11 cellular contexts compared by ENCODE assay signal in genomic region chr16:10938844-10939648, GRCh38. TPM values are rescaled to one million over a fixed set of nuclear protein-coding genes. Genes with fewer than 3 reads are reported as not detected.
A peak's percentile ranks its signal among the peaks of the same experiment; 100 is the strongest.
DNase-seq lines count a peak whose midpoint lies in the region; ATAC-seq, FAIRE-seq and TF ChIP-seq lines count a peak whose summit lies in the region.
"Had no signal": no experiment of that assay in that cellular context is flagged by ENCODE, and none has a peak within 500 bp of the region (broad histone marks: within the 10 kb centered on the region; RNA-seq: fewer than 3 reads in every experiment).

No MANE protein-coding gene starts in this region.

- no peak for TF ChIP-seq EP300 in GM12878 (IDR thresholded peaks at IDR 0.05; ENCODE audit: borderline replicate concordance in 1 of 2, control insufficient read depth in 1 of 2, low read depth in 2 of 2, low read length in 2 of 2)

- H3K27me3 ChIP-seq in right cardiac atrium (ENCODE audit: control insufficient read depth, insufficient read depth) (no peaks in the 10 kb centered on the region), GM12878 (replicated peaks in 1 of 2; ENCODE audit: control insufficient read depth in 2 of 2, insufficient read depth in 2 of 2, low read length in 1 of 2) (no peaks in the 10 kb centered on the region), mucosa of rectum (ENCODE audit: control insufficient read depth in 2 of 2, insufficient read depth in 2 of 2, low read length in 2 of 2) (no peaks in the 10 kb centered on the region)

- H3K9me3 ChIP-seq in right cardiac atrium (ENCODE audit: control insufficient read depth, low read length) = no peaks in the 10 kb centered on the region
- H3K9me3 ChIP-seq in GM12878 (replicated peaks; ENCODE audit: control insufficient read depth, insufficient read depth, low read length) = no peaks in the 10 kb centered on the region
- H3K9me3 ChIP-seq in mucosa of rectum (ENCODE audit: control insufficient read depth in 2 of 2, low read length in 2 of 2) = no peaks in the 10 kb centered on the region

- H3K27ac ChIP-seq in right cardiac atrium (ENCODE audit: low read length) (peak overlapping the region; percentile 4), GM12878 (ENCODE audit: control insufficient read depth, insufficient read depth) (peak overlapping the region; percentile 23), mucosa of rectum (ENCODE audit: low read depth in 2 of 2, low read length in 2 of 2) (peak overlapping the region; percentile 2 to 41)

- no peak for ATAC-seq in right cardiac atrium
- no peak for ATAC-seq in GM12878
- ATAC-seq in HG03095 (IDR thresholded peaks at IDR 0.05; ENCODE audit: unreplicated experiment) = no peak

- no peaks in the 10 kb centered on the region; the same call in none of the 2 replicates for H4K20me1 ChIP-seq in GM12878 (ENCODE audit: control insufficient read depth, insufficient read depth)

- CTCF ChIA-PET in GM12878 (lab: Yijun Ruan, JAX) = interaction anchor here (2.5 to 6.3 kb wide), 5 partner anchors 10 to 424 kb away, joined by 10 to 63 read pairs (median 14); partner anchors contain the start of gene CIITA

- H3K4me3 ChIP-seq in right cardiac atrium (ENCODE audit: low read length) = peak overlapping the region; percentile 65
- H3K4me3 ChIP-seq in GM12878 = peak overlapping the region; percentile 82
- H3K4me3 ChIP-seq in mucosa of rectum (ENCODE audit: low read length in 2 of 2) = peak overlapping the region; percentile 3 to 83

- in situ Hi-C loops in GM12878 (cut with MboI) = no loop called here

- no peak for FAIRE-seq in GM12878 (lab: Jason Lieb, UNC)

- TF ChIP-seq CTCF in GM12878 (IDR thresholded peaks at IDR 0.05 in 2 of 3, conservative IDR thresholded peaks at IDR 0.05 in 1 of 3; ENCODE audit: control insufficient read depth in 2 of 3, extremely low read depth in 1 of 3, insufficient read depth in 1 of 3, low read depth in 3 of 3, low read length in 3 of 3) = no peak

- TF ChIP-seq RAD21 in GM12878 (IDR thresholded peaks at IDR 0.05; ENCODE audit: insufficient read depth, low read depth, low read length) = no peak

- H3K36me3 ChIP-seq in GM12878 (ENCODE audit: control insufficient read depth in 2 of 2, insufficient read depth in 2 of 2, low read length in 1 of 2) (peaks cover 0 to 2% of the 10 kb centered on the region in 2 experiments; a peak in 2 of 4 replicates), mucosa of rectum (ENCODE audit: control insufficient read depth in 2 of 2, insufficient read depth in 2 of 2, low read length in 2 of 2) (no peaks in the 10 kb centered on the region)

- POLR2A ChIA-PET in GM12878 (lab: Charles Lee) = interaction anchor here (0.6 to 3.8 kb wide), 5 partner anchors 11 to 193 kb away, joined by 3 to 24 read pairs (median 15); partner anchors contain the start of gene CIITA

- DNase-seq in right cardiac atrium (no peak), cardiac septum (ENCODE audit: low spot score) (no peak), GM12878 (ENCODE audit: low read depth, low spot score) (no peak), AG08396 (ENCODE audit: low spot score) (no peak), NCI-H1436 treated with DMSO at 0.1 percent for 48 hours (lab: John Stamatoyannopoulos, UW) (no peak), SW480 (ENCODE audit: low spot score) (no peak)
- DNase-seq: activated CD4-positive, alpha-beta T cell treated with anti-CD3 and anti-CD28 coated beads, Interleukin-2, amount 50 U/mL, for 1 hour; DMS53; NCI-H510A treated with DMSO at 0.1 percent for 48 hours had no signal

- H3K9ac ChIP-seq in GM12878 (ENCODE audit: control insufficient read depth, insufficient read depth, low read length) = peak overlapping the region; percentile 90
- peak overlapping the region in 1 of 2 donors; percentile 19 for H3K9ac ChIP-seq in mucosa of rectum (ENCODE audit: low read depth in 1 of 2, low read length in 2 of 2)

- BruUV-seq in GM12878 (replicated peaks; lab: Mats Ljungman, UMichigan) = no TSS peak

- no peak for TF ChIP-seq POLR2A in GM12878 (IDR thresholded peaks at IDR 0.05; ENCODE audit: low read depth, low read length)

- H3K4me1 ChIP-seq in right cardiac atrium (ENCODE audit: control insufficient read depth, insufficient read depth, low read length) (peaks cover 32% of the 10 kb centered on the region), GM12878 (ENCODE audit: control insufficient read depth, insufficient read depth, low read length) (peaks cover 42% of the 10 kb centered on the region), mucosa of rectum (ENCODE audit: control insufficient read depth in 2 of 2, insufficient read depth in 2 of 2, low read length in 2 of 2) (peaks cover 60 to 65% of the 10 kb centered on the region in 2 donors)

- RAD21 ChIA-PET in GM12878 (lab: Charles Lee; ENCODE audit: unreplicated experiment) = interaction anchor here (0.7 to 7.1 kb wide), 6 partner anchors 11 to 424 kb away, joined by 3 to 50 read pairs (median 4); partner anchors contain the start of gene CIITA

- H2AFZ ChIP-seq in GM12878 (ENCODE audit: control insufficient read depth, low read depth, low read length) = no peak overlapping the region

- 42% methylated on average over 6 of the region's 6 CpGs for WGBS in right cardiac atrium
- 81% methylated on average over 6 of the region's 6 CpGs for whole genome bisulfite sequencing in GM12878 (ENCODE audit: insufficient coverage, insufficient replicate concordance, low lambda C conversion rate, missing lambda C conversion rate)

- intact Hi-C loops in right cardiac atrium (cut with DNase I) = no loop called here
- intact Hi-C loops in cardiac septum (cut with DNase I) = no loop called here
- intact Hi-C loops in GM12878 (cut with micrococcal nuclease; ENCODE audit: unreplicated experiment) = loop anchor here (5.0 kb wide), 1 partner anchor 417 kb away; no protein-coding TSS in a partner anchor

- H3K4me2 ChIP-seq in GM12878 (ENCODE audit: control insufficient read depth, insufficient read depth) = peak overlapping the region; percentile 98

- SMC1A ChIA-PET in GM12878 (lab: Charles Lee; ENCODE audit: uncharacterized antibody, unreplicated experiment) = interaction anchor here (0.7 to 2.8 kb wide), 5 partner anchors 12 to 618 kb away, joined by 3 to 12 read pairs (median 3); partner anchors contain the start of gene NUBP1

- peaks cover 53% of the 10 kb centered on the region for H3K79me2 ChIP-seq in GM12878 (ENCODE audit: control insufficient read depth, insufficient read depth, low read length)

TF ChIP-seq in GM12878, 131 proteins besides CTCF, POLR2A, EP300 and RAD21 (continues in another document):
- TF ChIP-seq GATAD2B (conservative IDR thresholded peaks at IDR 0.05; ENCODE audit: low read depth) = 0 out of 2 replicates have a peak, but pooled peaks have one; percentile 10
- TF ChIP-seq KLF5 (IDR thresholded peaks at IDR 0.05; ENCODE audit: partially characterized antibody) = no peak
- TF ChIP-seq WRNIP1 (IDR thresholded peaks at IDR 0.05; ENCODE audit: borderline replicate concordance, low read depth, low read length) = no peak
- TF ChIP-seq IKZF1 (conservative IDR thresholded peaks at IDR 0.05) = no peak
- TF ChIP-seq HCFC1 (IDR thresholded peaks at IDR 0.05; ENCODE audit: low read length) = no peak

RNA-seq across cellular contexts. Expression of gene DEXI, which starts 3.2 kb away (rescaled TPM):
- 100 to 1,000 TPM in 2 of 4 donors, 10 to 100 TPM in 2; 82.2 to 126 (median 101) TPM for total RNA-seq in right cardiac atrium
- polyA plus RNA-seq in right cardiac atrium = 127 TPM
- 68.1 TPM for total RNA-seq in cardiac septum
- total RNA-seq in GM12878 (2013; cell fraction: nucleolus; rRNA removed) = 26.1 and 29.0 TPM in 2 replicates
- total RNA-seq in GM12878 (2014; rRNA removed) = 26.3 and 28.6 TPM in 2 replicates
- 17.0 and 17.3 TPM in 2 replicates for total RNA-seq in GM12878 (2014; rRNA removed; fragmentation: Illumina TruSeq; extraction: Trizol)
- total RNA-seq in GM12878 (2021) = 22.7 and 24.2 TPM in 2 replicates
- 7.1 TPM for polyA plus RNA-seq in GM12878 (2011; ENCODE audit: low read depth)
- polyA plus RNA-seq in GM12878 (2011; rRNA removed) = 11.4 and 15.2 TPM in 2 replicates
- 21.8 and 24.6 TPM in 2 replicates for polyA plus RNA-seq in GM12878 (2011; cell fraction: cytosol; rRNA removed)
- 37.7 and 44.3 TPM in 2 replicates for polyA plus RNA-seq in GM12878 (2011; cell fraction: nucleus; rRNA removed)
- 15.5 and 16.1 TPM in 2 replicates for polyA plus RNA-seq in GM12878 (2012)
- 17.8 and 21.7 TPM in 2 replicates for polyA plus RNA-seq in GM12878 (2014; fragmentation: Illumina TruSeq; extraction: Trizol)
- polyA plus RNA-seq in GM12878 (2014; fragmentation: Nextera tagmentation; extraction: Ambion mirVana) = 1 to 10 TPM; 1.4 to 4.3 TPM
- 22.9 and 25.7 TPM in 2 replicates for polyA plus RNA-seq in GM12878 (2014; rRNA removed)
- polyA plus RNA-seq in GM12878 (2016; fragmentation: Nextera tagmentation; extraction: Ambion mirVana) = 10 to 100 TPM; 14.0 to 19.8 TPM
- 18.1 and 24.7 TPM in 2 replicates for polyA minus RNA-seq in GM12878 (2011; rRNA and poly(A)+ RNA removed)
- 9.6 and 11.0 TPM in 2 replicates for polyA minus RNA-seq in GM12878 (2011; cell fraction: cytosol; rRNA and poly(A)+ RNA removed)
- polyA minus RNA-seq in GM12878 (2011; cell fraction: nucleus; rRNA and poly(A)+ RNA removed) = 14.1 and 21.8 TPM in 2 replicates

RNA-seq across cellular contexts. Expression of gene CLEC16A, which starts 5.3 kb away (rescaled TPM):
- total RNA-seq in right cardiac atrium (10 to 100 TPM; 24.0 to 31.5 (median 30.4) TPM), cardiac septum (28.4 TPM), GM12878 (2014; rRNA removed) (17.1 and 17.6 TPM in 2 replicates), GM12878 (2014; rRNA removed; fragmentation: Illumina TruSeq; extraction: Trizol) (14.1 and 14.6 TPM in 2 replicates), GM12878 (2021) (28.7 and 30.0 TPM in 2 replicates)
- polyA plus RNA-seq in right cardiac atrium (14.9 TPM), GM12878 (2011; rRNA removed) (16.4 and 20.2 TPM in 2 replicates), GM12878 (2014; fragmentation: Illumina TruSeq; extraction: Trizol) (19.3 and 20.5 TPM in 2 replicates), GM12878 (2014; fragmentation: Nextera tagmentation; extraction: Ambion mirVana) (1 to 10 TPM; 1.5 to 3.1 TPM), GM12878 (2014; rRNA removed) (18.1 and 18.7 TPM in 2 replicates), GM12878 (2016; fragmentation: Nextera tagmentation; extraction: Ambion mirVana) (10 to 100 TPM; 27.1 to 28.8 TPM)
- 277 and 301 TPM in 2 replicates for total RNA-seq in GM12878 (2013; cell fraction: nucleolus; rRNA removed)
- polyA plus RNA-seq in GM12878 (2011; ENCODE audit: low read depth) = 5.6 TPM
- polyA plus RNA-seq in GM12878 (2011; cell fraction: cytosol; rRNA removed) = 17.6 and 21.8 TPM in 2 replicates
- 39.8 and 50.1 TPM in 2 replicates for polyA plus RNA-seq in GM12878 (2011; cell fraction: nucleus; rRNA removed)
- polyA plus RNA-seq in GM12878 (2012) = 11.8 and 12.2 TPM in 2 replicates
- 117 and 120 TPM in 2 replicates for polyA minus RNA-seq in GM12878 (2011; rRNA and poly(A)+ RNA removed)
- polyA minus RNA-seq in GM12878 (2011; cell fraction: cytosol; rRNA and poly(A)+ RNA removed) = 46.5 and 51.2 TPM in 2 replicates
- polyA minus RNA-seq in GM12878 (2011; cell fraction: nucleus; rRNA and poly(A)+ RNA removed) = 42.9 and 65.1 TPM in 2 replicates
